In genomic region chr4:87865288-87865687, GRCh38 we compare ENCODE assay signal across 1 cellular context.
TF ChIP-seq lines count a peak whose summit lies in the region.

No MANE protein-coding gene starts in this region.

TF ChIP-seq in GM23338, 12 proteins besides CTCF, POLR2A, EP300 and RAD21 (continued from another document):
- TF ChIP-seq ZNF462 (CRISPR knock-in tag; IDR thresholded peaks at IDR 0.05), result no peak
- no peak for TF ChIP-seq ZNF331 (CRISPR knock-in tag; IDR thresholded peaks at IDR 0.05; ENCODE audit: low read depth)
- TF ChIP-seq EZH2 (IDR thresholded peaks at IDR 0.05; ENCODE audit: low read depth, unreplicated experiment), result no peak
- TF ChIP-seq NANOG (IDR thresholded peaks at IDR 0.05; ENCODE audit: borderline replicate concordance), result no peak
- TF ChIP-seq JUNB (IDR thresholded peaks at IDR 0.05; ENCODE audit: unreplicated experiment), result no peak
